Comparison of ENCODE assay signal across 13 cellular contexts in genomic region chr11:67406420-67406968, GRCh38. TPM values are rescaled to one million over a fixed set of nuclear protein-coding genes. Genes with fewer than 3 reads are reported as not detected.
DNase-seq lines count a peak whose midpoint lies in the region; ATAC-seq and TF ChIP-seq lines count a peak whose summit lies in the region.
"Had no signal": no experiment of that assay in that cellular context is flagged by ENCODE, and none has a peak within 500 bp of the region (broad histone marks: within the 10 kb centered on the region; RNA-seq: fewer than 3 reads in every experiment).

No MANE protein-coding gene starts in this region.

- TF ChIP-seq CTCF in RWPE1 (conservative IDR thresholded peaks at IDR 0.05; ENCODE audit: low read depth) (no peak), ascending aorta (IDR thresholded peaks at IDR 0.05) (no peak)

- peak overlapping the region; percentile 90 for H3K4me3 Mint-ChIP-seq in activated CD8-positive, alpha-beta memory T cell treated with anti-CD3 and anti-CD28 coated beads, Interleukin-2, amount 10 ng/mL, durations not matched to agents 7 days and 5 days
- H3K4me3 Mint-ChIP-seq in dendritic cell treated with granulocyte-macrophage colony-stimulating factor and Interleukin-4, amounts not matched to agents 40 ng/mL and 50 ng/mL, for 4 days = no peak overlapping the region
- peak overlapping the region; percentile 46 to 70 for H3K4me3 Mint-ChIP-seq in stimulated activated naive B cell treated with anti-CD40 and anti-IgM and Interleukin-4, amounts not matched to agents 10 μg/mL and 1 μg/mL and 100 μg/mL, for 72 hours

- CTCF ChIA-PET in activated CD8-positive, alpha-beta memory T cell treated with anti-CD3 and anti-CD28 coated beads, Interleukin-2, amount 10 ng/mL, durations not matched to agents 7 days and 5 days (lab: Charles Lee) = interaction anchor here (0.9 to 3.5 kb wide), 8 partner anchors 9 to 99 kb away, joined by 3 to 34 read pairs (median 4); partner anchors contain the start of genes PITPNM1, PTPRCAP and RPS6KB2
- CTCF ChIA-PET in RWPE1 (lab: Yijun Ruan, JAX) = interaction anchor here (0.7 kb wide), 1 partner anchor 45 kb away, joined by 3 read pairs; no protein-coding TSS in a partner anchor

- peaks cover 71% of the 10 kb centered on the region for H3K4me1 Mint-ChIP-seq in activated CD8-positive, alpha-beta memory T cell treated with anti-CD3 and anti-CD28 coated beads, Interleukin-2, amount 10 ng/mL, durations not matched to agents 7 days and 5 days
- peaks cover 75% of the 10 kb centered on the region for H3K4me1 Mint-ChIP-seq in dendritic cell treated with granulocyte-macrophage colony-stimulating factor and Interleukin-4, amounts not matched to agents 40 ng/mL and 50 ng/mL, for 4 days (ENCODE audit: low read depth)
- H3K4me1 Mint-ChIP-seq in stimulated activated naive B cell treated with anti-CD40 and anti-IgM and Interleukin-4, amounts not matched to agents 10 μg/mL and 1 μg/mL and 100 μg/mL, for 72 hours = peaks cover 65 to 85% of the 10 kb centered on the region in 2 donors

- peaks cover 50% of the 10 kb centered on the region for H3K36me3 Mint-ChIP-seq in activated CD8-positive, alpha-beta memory T cell treated with anti-CD3 and anti-CD28 coated beads, Interleukin-2, amount 10 ng/mL, durations not matched to agents 7 days and 5 days
- H3K36me3 Mint-ChIP-seq in dendritic cell treated with granulocyte-macrophage colony-stimulating factor and Interleukin-4, amounts not matched to agents 40 ng/mL and 50 ng/mL, for 4 days (ENCODE audit: low read depth) = no peaks in the 10 kb centered on the region
- peaks cover 28 to 41% of the 10 kb centered on the region in 2 donors for H3K36me3 Mint-ChIP-seq in stimulated activated naive B cell treated with anti-CD40 and anti-IgM and Interleukin-4, amounts not matched to agents 10 μg/mL and 1 μg/mL and 100 μg/mL, for 72 hours

- no peaks in the 10 kb centered on the region for H3K9me3 ChIP-seq in ascending aorta
- H3K9me3 ChIP-seq: right atrium auricular region, stomach had no signal

- H3K27ac ChIP-seq in RWPE1 (0 out of 2 replicates have a peak overlapping the region, but pooled peaks have one; percentile 2), ascending aorta (no peak overlapping the region)

- no peaks in the 10 kb centered on the region for H3K9me3 Mint-ChIP-seq in activated CD8-positive, alpha-beta memory T cell treated with anti-CD3 and anti-CD28 coated beads, Interleukin-2, amount 10 ng/mL, durations not matched to agents 7 days and 5 days (ENCODE audit: low read depth)
- no peaks in the 10 kb centered on the region for H3K9me3 Mint-ChIP-seq in dendritic cell treated with granulocyte-macrophage colony-stimulating factor and Interleukin-4, amounts not matched to agents 40 ng/mL and 50 ng/mL, for 4 days
- no peaks in the 10 kb centered on the region for H3K9me3 Mint-ChIP-seq in stimulated activated naive B cell treated with anti-CD40 and anti-IgM and Interleukin-4, amounts not matched to agents 10 μg/mL and 1 μg/mL and 100 μg/mL, for 72 hours
- H3K9me3 Mint-ChIP-seq: H9 had no signal

- no peak for DNase-seq in activated CD8-positive, alpha-beta memory T cell treated with anti-CD3 and anti-CD28 coated beads, Interleukin-2, amount 10 ng/mL, durations not matched to agents 7 days and 5 days
- no peak for DNase-seq in activated CD8-positive, alpha-beta memory T cell treated with anti-CD3 and anti-CD28 coated beads, Interleukin-2, amount 50 U/mL, for 48 hours
- no peak for DNase-seq in RWPE1 (ENCODE audit: low spot score)
- no peak for DNase-seq in stimulated activated naive B cell treated with anti-CD40 and anti-IgM and Interleukin-4, amounts not matched to agents 10 μg/mL and 1 μg/mL and 100 μg/mL, for 72 hours
- DNase-seq in ascending aorta (ENCODE audit: low spot score in 2 of 2) = no peak
- no peak for DNase-seq in T-helper 9 cell
- DNase-seq: H9, left ventricle myocardium superior, NCI-H1930, stomach had no signal

- H3K27me3 ChIP-seq in ascending aorta = no peaks in the 10 kb centered on the region
- H3K27me3 ChIP-seq: right atrium auricular region had no signal

- H3K27me3 Mint-ChIP-seq in activated CD8-positive, alpha-beta memory T cell treated with anti-CD3 and anti-CD28 coated beads, Interleukin-2, amount 10 ng/mL, durations not matched to agents 7 days and 5 days = no peaks in the 10 kb centered on the region
- peaks cover 10% of the 10 kb centered on the region for H3K27me3 Mint-ChIP-seq in dendritic cell treated with granulocyte-macrophage colony-stimulating factor and Interleukin-4, amounts not matched to agents 40 ng/mL and 50 ng/mL, for 4 days
- H3K27me3 Mint-ChIP-seq in stimulated activated naive B cell treated with anti-CD40 and anti-IgM and Interleukin-4, amounts not matched to agents 10 μg/mL and 1 μg/mL and 100 μg/mL, for 72 hours = no peaks in the 10 kb centered on the region

- H3K36me3 ChIP-seq in ascending aorta = no peaks in the 10 kb centered on the region
- H3K36me3 ChIP-seq: right atrium auricular region, stomach had no signal

- ATAC-seq in activated CD8-positive, alpha-beta memory T cell treated with anti-CD3 and anti-CD28 coated beads, Interleukin-2, amount 10 ng/mL, durations not matched to agents 7 days and 5 days = no peak
- ATAC-seq in stimulated activated naive B cell treated with anti-CD40 and anti-IgM and Interleukin-4, amounts not matched to agents 10 μg/mL and 1 μg/mL and 100 μg/mL, for 72 hours (replicated peaks) = no peak
- ATAC-seq in GM19395 (IDR thresholded peaks at IDR 0.05; ENCODE audit: unreplicated experiment) = no peak
- ATAC-seq: left ventricle myocardium superior had no signal

- POLR2A ChIA-PET in RWPE1 (lab: Yijun Ruan, JAX; ENCODE audit: low non-redundant PET) = no interaction called here

- intact Hi-C loops in dendritic cell treated with granulocyte-macrophage colony-stimulating factor and Interleukin-4, amounts not matched to agents 40 ng/mL and 50 ng/mL, for 4 days (cut with micrococcal nuclease) = no loop called here
- intact Hi-C loops in ascending aorta (cut with DNase I) = no loop called here

- no peak overlapping the region for H3K4me3 ChIP-seq in ascending aorta
- H3K4me3 ChIP-seq: right atrium auricular region had no signal

- peak overlapping the region; percentile 86 for H3K27ac Mint-ChIP-seq in activated CD8-positive, alpha-beta memory T cell treated with anti-CD3 and anti-CD28 coated beads, Interleukin-2, amount 10 ng/mL, durations not matched to agents 7 days and 5 days
- peak overlapping the region; percentile 71 for H3K27ac Mint-ChIP-seq in dendritic cell treated with granulocyte-macrophage colony-stimulating factor and Interleukin-4, amounts not matched to agents 40 ng/mL and 50 ng/mL, for 4 days
- H3K27ac Mint-ChIP-seq in stimulated activated naive B cell treated with anti-CD40 and anti-IgM and Interleukin-4, amounts not matched to agents 10 μg/mL and 1 μg/mL and 100 μg/mL, for 72 hours = peak overlapping the region; percentile 86
- H3K27ac Mint-ChIP-seq: H9 had no signal

- peaks cover 0 to 6% of the 10 kb centered on the region in 2 donors for H3K4me1 ChIP-seq in ascending aorta

RNA-seq across cellular contexts. Expression of gene TBC1D10C, which starts 2.6 kb away (rescaled TPM):
- total RNA-seq in activated CD8-positive, alpha-beta memory T cell treated with anti-CD3 and anti-CD28 coated beads, Interleukin-2, amount 10 ng/mL, durations not matched to agents 7 days and 5 days = 100 to 1,000 TPM; 278 to 312 TPM
- 0.64 TPM for total RNA-seq in ascending aorta

RNA-seq across cellular contexts. Expression of gene PPP1CA, which starts 4.8 kb away (rescaled TPM):
- total RNA-seq in activated CD8-positive, alpha-beta memory T cell treated with anti-CD3 and anti-CD28 coated beads, Interleukin-2, amount 10 ng/mL, durations not matched to agents 7 days and 5 days = 100 to 1,000 TPM; 309 to 360 TPM
- 113 TPM for total RNA-seq in ascending aorta

RNA-seq across cellular contexts. Expression of gene CARNS1, which starts 9.0 kb away (rescaled TPM):
- total RNA-seq in activated CD8-positive, alpha-beta memory T cell treated with anti-CD3 and anti-CD28 coated beads, Interleukin-2, amount 10 ng/mL, durations not matched to agents 7 days and 5 days = 1 to 10 TPM; 1.3 TPM
- 6.0 TPM for total RNA-seq in ascending aorta

RNA-seq across cellular contexts. Expression of gene RAD9A, which starts 14.7 kb away (rescaled TPM):
- 10 to 100 TPM; 49.6 to 80.5 TPM for total RNA-seq in activated CD8-positive, alpha-beta memory T cell treated with anti-CD3 and anti-CD28 coated beads, Interleukin-2, amount 10 ng/mL, durations not matched to agents 7 days and 5 days
- total RNA-seq in ascending aorta = 22.6 TPM

RNA-seq across cellular contexts. Expression of gene RPS6KB2, which starts 21.8 kb away (rescaled TPM):
- 10 to 100 TPM; 63.3 to 65.0 TPM for total RNA-seq in activated CD8-positive, alpha-beta memory T cell treated with anti-CD3 and anti-CD28 coated beads, Interleukin-2, amount 10 ng/mL, durations not matched to agents 7 days and 5 days
- total RNA-seq in ascending aorta = 72.3 TPM

Comparison
In these comparisons a context has a peak if more than half of its experiments do, and no peak if none do; other contexts are left out.
1. RNA of gene TBC1D10C, which starts 2.6 kb away (total RNA-seq): 278 to 312 TPM in activated CD8-positive, alpha-beta memory T cell treated with anti-CD3 and anti-CD28 coated beads, Interleukin-2, amount 10 ng/mL, durations not matched to agents 7 days and 5 days; 0.64 TPM in ascending aorta (single experiment); every median in the first group is over 100 times any median in the second.
2. Peak in every context shown above with its lines, with median percentiles within 50 percentile points of each other: H3K27ac Mint-ChIP-seq.